1 cellular context compared by ENCODE assay signal in the genomic region with DNA sequence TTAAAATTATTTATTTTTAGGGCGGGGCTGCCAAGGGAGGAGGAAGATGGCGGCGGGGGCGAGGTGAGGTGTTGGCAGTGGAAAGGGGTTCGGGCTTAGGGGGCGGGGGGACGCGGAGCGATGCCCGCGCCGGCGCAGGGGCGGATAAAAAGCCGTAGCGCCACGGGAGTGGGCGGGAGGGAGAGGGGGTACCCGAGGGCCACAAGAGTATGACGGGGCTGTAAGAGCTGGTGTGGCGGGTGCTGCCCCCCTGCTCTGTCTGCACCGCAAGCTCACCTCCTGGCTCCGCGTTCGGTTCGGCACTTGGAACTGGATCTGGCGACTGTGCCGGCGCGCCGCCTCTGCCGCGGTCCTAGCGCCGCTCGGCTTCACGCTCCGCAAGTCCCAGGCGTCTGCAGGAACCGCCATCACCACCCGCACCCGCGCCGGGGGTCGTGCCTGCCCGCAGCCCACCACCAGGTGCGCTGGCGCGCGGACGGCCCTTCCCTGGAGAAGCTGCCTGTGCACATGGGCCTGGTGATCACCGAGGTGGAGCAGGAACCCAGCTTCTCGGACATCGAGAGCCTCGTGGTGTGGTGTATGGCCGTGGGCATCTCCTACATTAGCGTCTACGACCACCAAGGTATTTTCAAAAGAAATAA.
TF ChIP-seq lines count a peak whose summit lies in the region.

No MANE protein-coding gene starts in this region.

TF ChIP-seq in K562, 482 proteins besides CTCF, POLR2A, EP300 and RAD21 (continued from another document):
- TF ChIP-seq ZBTB7A (IDR thresholded peaks at IDR 0.05; ENCODE audit: borderline replicate concordance, control insufficient read depth, low read depth, low read length) (peak; percentile 80; the same call in 1 of the 2 replicates), FOS (IDR thresholded peaks at IDR 0.05; ENCODE audit: extremely low read depth, insufficient read length) (no peak), SRF (CRISPR knock-in tag; IDR thresholded peaks at IDR 0.05) (no peak), SMARCC2 (IDR thresholded peaks at IDR 0.05; ENCODE audit: low read depth) (no peak)
- TF ChIP-seq, protein P1, sequence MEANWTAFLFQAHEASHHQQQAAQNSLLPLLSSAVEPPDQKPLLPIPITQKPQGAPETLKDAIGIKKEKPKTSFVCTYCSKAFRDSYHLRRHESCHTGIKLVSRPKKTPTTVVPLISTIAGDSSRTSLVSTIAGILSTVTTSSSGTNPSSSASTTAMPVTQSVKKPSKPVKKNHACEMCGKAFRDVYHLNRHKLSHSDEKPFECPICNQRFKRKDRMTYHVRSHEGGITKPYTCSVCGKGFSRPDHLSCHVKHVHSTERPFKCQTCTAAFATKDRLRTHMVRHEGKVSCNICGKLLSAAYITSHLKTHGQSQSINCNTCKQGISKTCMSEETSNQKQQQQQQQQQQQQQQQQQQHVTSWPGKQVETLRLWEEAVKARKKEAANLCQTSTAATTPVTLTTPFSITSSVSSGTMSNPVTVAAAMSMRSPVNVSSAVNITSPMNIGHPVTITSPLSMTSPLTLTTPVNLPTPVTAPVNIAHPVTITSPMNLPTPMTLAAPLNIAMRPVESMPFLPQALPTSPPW (CRISPR knock-in tag; IDR thresholded peaks at IDR 0.05), result peak; percentile 60
